10 cellular contexts compared by ENCODE assay signal in the genomic region with DNA sequence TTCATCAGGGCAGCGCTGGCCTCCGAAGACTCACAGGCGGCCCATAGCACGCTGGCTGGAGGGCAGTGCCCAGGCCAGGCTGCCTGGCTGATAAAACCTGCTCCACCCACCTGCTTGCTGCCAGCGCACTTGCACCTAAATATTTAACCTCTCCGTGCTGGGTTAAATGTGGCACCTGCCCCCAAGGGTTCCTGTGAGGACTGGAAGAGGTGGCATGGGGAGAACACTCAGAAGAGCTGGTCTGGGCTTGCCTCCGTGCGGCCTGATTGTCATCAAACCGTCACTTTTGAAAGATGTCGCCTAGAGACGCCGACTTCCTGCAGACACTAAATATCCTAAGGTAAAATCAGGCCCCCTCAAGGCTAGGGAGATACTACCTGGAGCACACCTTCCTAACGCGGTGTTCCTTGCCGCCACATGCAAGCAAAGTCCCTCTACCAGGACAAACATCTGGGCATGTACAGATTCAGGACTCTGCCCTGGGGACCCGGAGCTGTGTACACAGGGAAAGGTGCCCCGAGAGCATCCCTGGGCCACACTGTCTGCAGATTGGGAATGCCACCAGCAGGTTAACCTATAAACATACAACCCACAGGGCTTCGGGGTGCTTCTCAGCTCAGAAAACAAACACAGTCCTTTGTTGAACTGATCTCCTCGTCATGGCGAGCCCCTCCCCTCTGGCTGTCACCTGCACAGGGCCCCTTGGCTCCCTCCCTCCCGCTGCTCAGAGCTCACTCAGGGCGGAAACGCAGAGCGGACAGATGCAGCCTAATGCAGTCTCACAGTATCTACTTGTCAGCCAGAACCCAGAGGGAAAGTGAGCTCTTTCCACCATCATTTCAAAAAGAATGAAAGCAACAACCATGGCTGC.
DNase-seq lines count a peak whose midpoint lies in the region; ATAC-seq and TF ChIP-seq lines count a peak whose summit lies in the region.
"Had no signal": no experiment of that assay in that cellular context is flagged by ENCODE, and none has a peak within 500 bp of the region (broad histone marks: within the 10 kb centered on the region; RNA-seq: fewer than 3 reads in every experiment).

No MANE protein-coding gene starts in this region.

- H3K27me3 ChIP-seq in neural cell (ENCODE audit: insufficient read depth, low read depth, low read length): no peaks in the 10 kb centered on the region

- ATAC-seq in WTC11 (peak; percentile 60), HG03460 (IDR thresholded peaks at IDR 0.05; ENCODE audit: unreplicated experiment) (no peak), HG02642 (IDR thresholded peaks at IDR 0.05; ENCODE audit: poor library complexity, unreplicated experiment) (no peak)

- no peaks in the 10 kb centered on the region for H3F3A ChIP-seq in neural cell (ENCODE audit: insufficient read depth, low read length, poor library complexity, severe bottlenecking)

- H3K9ac ChIP-seq in neural cell (ENCODE audit: low read length): peak overlapping the region; percentile 56

- H3K27ac Mint-ChIP-seq in WTC11: no peak overlapping the region
- H3K27ac Mint-ChIP-seq: B cell had no signal

- no peak overlapping the region for H3K4me3 Mint-ChIP-seq in WTC11
- H3K4me3 Mint-ChIP-seq: B cell had no signal

- H3K4me2 ChIP-seq in neural cell (ENCODE audit: low read length): no peak overlapping the region

- no peaks in the 10 kb centered on the region for H3K36me3 ChIP-seq in neural cell (ENCODE audit: insufficient read depth, low read length)

- H4K20me1 ChIP-seq in neural cell (ENCODE audit: insufficient read depth): no peaks in the 10 kb centered on the region

- peaks cover 4% of the 10 kb centered on the region for H3K9me3 ChIP-seq in neural cell (ENCODE audit: low read length)

- peak overlapping the region; percentile 77 for H3K27ac ChIP-seq in neural cell (ENCODE audit: low read length)

- peak; percentile 37 for TF ChIP-seq RAD21 in neural cell (conservative IDR thresholded peaks at IDR 0.05)

- H3K4me1 Mint-ChIP-seq in WTC11: peaks cover 10% of the 10 kb centered on the region; the same call in 1 of the 2 replicates
- H3K4me1 Mint-ChIP-seq: B cell had no signal

- peak overlapping the region; percentile 65 for H2AFZ ChIP-seq in neural cell (ENCODE audit: low read depth, low read length)

- H3K9me3 Mint-ChIP-seq in WTC11: peaks cover 9% of the 10 kb centered on the region

- no peaks in the 10 kb centered on the region for H3K27me3 Mint-ChIP-seq in WTC11 (ENCODE audit: low read depth)
- H3K27me3 Mint-ChIP-seq: B cell had no signal

- H3K9me2 ChIP-seq in neural cell (ENCODE audit: insufficient read depth, low read length): no peaks in the 10 kb centered on the region

- peak overlapping the region; percentile 36 for H3K4me3 ChIP-seq in neural cell (ENCODE audit: low read length)

- DNase-seq in D341Med (ENCODE audit: low spot score) (peak; percentile 4), NCI-H1436 treated with DMSO at 0.1 percent for 48 hours (lab: John Stamatoyannopoulos, UW) (peak; percentile 33), WTC11 (ENCODE audit: low spot score) (no peak), cerebellar cortex (ENCODE audit: low spot score) (no peak), DMS 273 treated with DMSO at 0.1 percent for 48 hours (lab: John Stamatoyannopoulos, UW) (no peak)
- DNase-seq: NCI-H524 had no signal

- CTCF ChIA-PET in WTC11 (lab: Charles Lee): interaction anchor here (0.9 to 3.3 kb wide), 3 partner anchors 10 to 38 kb away, joined by 3 to 14 read pairs (median 3); no protein-coding TSS in a partner anchor

- no peaks in the 10 kb centered on the region for H3K79me2 ChIP-seq in neural cell (replicated peaks; ENCODE audit: insufficient read depth, low read length)

- POLR2A ChIA-PET in WTC11 (lab: Charles Lee): no interaction called here

- TF ChIP-seq EP300 in neural cell (conservative IDR thresholded peaks at IDR 0.05; ENCODE audit: poor library complexity, severe bottlenecking): no peak

- no peak for TF ChIP-seq CTCF in WTC11 (IDR thresholded peaks at IDR 0.05)
- TF ChIP-seq CTCF in neural cell (IDR thresholded peaks at IDR 0.05; ENCODE audit: poor library complexity, severe bottlenecking): peak; percentile 6

- peaks cover 28% of the 10 kb centered on the region for H3K36me3 Mint-ChIP-seq in WTC11

TF ChIP-seq in WTC11, 78 proteins besides CTCF, POLR2A, EP300 and RAD21:
- no peak for TF ChIP-seq MLX (CRISPR knock-in tag; IDR thresholded peaks at IDR 0.05)
- no peak for TF ChIP-seq ZNF416 (CRISPR knock-in tag; IDR thresholded peaks at IDR 0.05)
- no peak for TF ChIP-seq ZNF263 (CRISPR knock-in tag; IDR thresholded peaks at IDR 0.05; ENCODE audit: low read depth)
- TF ChIP-seq CREB1 (CRISPR knock-in tag; IDR thresholded peaks at IDR 0.05): no peak
- no peak for TF ChIP-seq GABPB1 (CRISPR knock-in tag; IDR thresholded peaks at IDR 0.05)
- TF ChIP-seq HMGA2 (CRISPR knock-in tag; IDR thresholded peaks at IDR 0.05): no peak
- no peak for TF ChIP-seq TP53 (CRISPR knock-in tag; IDR thresholded peaks at IDR 0.05)
- no peak for TF ChIP-seq NFATC4 (CRISPR knock-in tag; IDR thresholded peaks at IDR 0.05)
- no peak for TF ChIP-seq GRHL2 (CRISPR knock-in tag; IDR thresholded peaks at IDR 0.05; ENCODE audit: insufficient replicate concordance, severe bottlenecking)
- TF ChIP-seq USF2 (CRISPR knock-in tag; IDR thresholded peaks at IDR 0.05): no peak
- TF ChIP-seq MXD4 (CRISPR knock-in tag; IDR thresholded peaks at IDR 0.05; ENCODE audit: borderline replicate concordance): no peak

TF ChIP-seq in neural cell, 6 proteins besides CTCF, POLR2A, EP300 and RAD21:
- TF ChIP-seq, protein P1, sequence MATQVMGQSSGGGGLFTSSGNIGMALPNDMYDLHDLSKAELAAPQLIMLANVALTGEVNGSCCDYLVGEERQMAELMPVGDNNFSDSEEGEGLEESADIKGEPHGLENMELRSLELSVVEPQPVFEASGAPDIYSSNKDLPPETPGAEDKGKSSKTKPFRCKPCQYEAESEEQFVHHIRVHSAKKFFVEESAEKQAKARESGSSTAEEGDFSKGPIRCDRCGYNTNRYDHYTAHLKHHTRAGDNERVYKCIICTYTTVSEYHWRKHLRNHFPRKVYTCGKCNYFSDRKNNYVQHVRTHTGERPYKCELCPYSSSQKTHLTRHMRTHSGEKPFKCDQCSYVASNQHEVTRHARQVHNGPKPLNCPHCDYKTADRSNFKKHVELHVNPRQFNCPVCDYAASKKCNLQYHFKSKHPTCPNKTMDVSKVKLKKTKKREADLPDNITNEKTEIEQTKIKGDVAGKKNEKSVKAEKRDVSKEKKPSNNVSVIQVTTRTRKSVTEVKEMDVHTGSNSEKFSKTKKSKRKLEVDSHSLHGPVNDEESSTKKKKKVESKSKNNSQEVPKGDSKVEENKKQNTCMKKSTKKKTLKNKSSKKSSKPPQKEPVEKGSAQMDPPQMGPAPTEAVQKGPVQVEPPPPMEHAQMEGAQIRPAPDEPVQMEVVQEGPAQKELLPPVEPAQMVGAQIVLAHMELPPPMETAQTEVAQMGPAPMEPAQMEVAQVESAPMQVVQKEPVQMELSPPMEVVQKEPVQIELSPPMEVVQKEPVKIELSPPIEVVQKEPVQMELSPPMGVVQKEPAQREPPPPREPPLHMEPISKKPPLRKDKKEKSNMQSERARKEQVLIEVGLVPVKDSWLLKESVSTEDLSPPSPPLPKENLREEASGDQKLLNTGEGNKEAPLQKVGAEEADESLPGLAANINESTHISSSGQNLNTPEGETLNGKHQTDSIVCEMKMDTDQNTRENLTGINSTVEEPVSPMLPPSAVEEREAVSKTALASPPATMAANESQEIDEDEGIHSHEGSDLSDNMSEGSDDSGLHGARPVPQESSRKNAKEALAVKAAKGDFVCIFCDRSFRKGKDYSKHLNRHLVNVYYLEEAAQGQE (IDR thresholded peaks at IDR 0.05; ENCODE audit: borderline replicate concordance): no peak
- TF ChIP-seq MXI1 (conservative IDR thresholded peaks at IDR 0.05; ENCODE audit: poor library complexity, severe bottlenecking) (peak; percentile 5), POLR2AphosphoS5 (IDR thresholded peaks at IDR 0.05) (peak; percentile 74), EZH2 (IDR thresholded peaks at IDR 0.05; ENCODE audit: borderline replicate concordance, insufficient read depth, low read length, poor library complexity, severe bottlenecking) (no peak), TAF1 (IDR thresholded peaks at IDR 0.05; ENCODE audit: low read depth) (peak; percentile 46), SMC3 (conservative IDR thresholded peaks at IDR 0.05; ENCODE audit: poor library complexity) (no peak)

Comparison
In these comparisons a context has a peak if more than half of its experiments do, and no peak if none do; other contexts are left out.
1. DNase-seq: peak in D341Med (single experiment) and NCI-H1436 treated with DMSO at 0.1 percent for 48 hours (single experiment); none in WTC11 (single experiment), cerebellar cortex (single experiment) and DMS 273 treated with DMSO at 0.1 percent for 48 hours (single experiment).